1 cellular context compared by ENCODE assay signal in the genomic region with DNA sequence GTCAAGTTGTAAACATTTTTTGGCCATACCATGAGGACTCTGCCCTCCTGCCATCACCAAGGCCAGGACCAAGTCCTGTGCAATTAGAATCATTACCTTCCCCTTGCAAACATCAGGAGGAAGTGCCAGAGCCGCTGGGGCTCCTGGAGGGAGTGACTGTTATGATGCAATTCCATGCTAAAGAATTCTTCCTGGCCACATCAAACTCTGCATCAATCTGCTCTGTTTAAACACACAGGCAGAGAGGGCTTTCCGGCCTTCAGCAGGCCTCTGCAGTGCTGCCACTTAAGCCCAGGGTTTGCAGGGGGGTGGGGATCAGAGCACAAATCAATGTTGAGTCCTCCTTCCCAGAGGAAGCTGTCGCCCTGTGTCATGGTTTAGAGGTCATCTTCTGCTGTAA.
TF ChIP-seq lines count a peak whose summit lies in the region.

No MANE protein-coding gene starts in this region.

TF ChIP-seq in GM23338, 12 proteins besides CTCF, POLR2A, EP300 and RAD21 (continued from another document):
- TF ChIP-seq, protein P1, sequence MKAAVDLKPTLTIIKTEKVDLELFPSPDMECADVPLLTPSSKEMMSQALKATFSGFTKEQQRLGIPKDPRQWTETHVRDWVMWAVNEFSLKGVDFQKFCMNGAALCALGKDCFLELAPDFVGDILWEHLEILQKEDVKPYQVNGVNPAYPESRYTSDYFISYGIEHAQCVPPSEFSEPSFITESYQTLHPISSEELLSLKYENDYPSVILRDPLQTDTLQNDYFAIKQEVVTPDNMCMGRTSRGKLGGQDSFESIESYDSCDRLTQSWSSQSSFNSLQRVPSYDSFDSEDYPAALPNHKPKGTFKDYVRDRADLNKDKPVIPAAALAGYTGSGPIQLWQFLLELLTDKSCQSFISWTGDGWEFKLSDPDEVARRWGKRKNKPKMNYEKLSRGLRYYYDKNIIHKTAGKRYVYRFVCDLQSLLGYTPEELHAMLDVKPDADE (IDR thresholded peaks at IDR 0.05), result no peak
- TF ChIP-seq NANOG (IDR thresholded peaks at IDR 0.05; ENCODE audit: borderline replicate concordance), result no peak
- TF ChIP-seq CREB1 (CRISPR knock-in tag; IDR thresholded peaks at IDR 0.05; ENCODE audit: low read depth), result no peak
- TF ChIP-seq, protein P2, sequence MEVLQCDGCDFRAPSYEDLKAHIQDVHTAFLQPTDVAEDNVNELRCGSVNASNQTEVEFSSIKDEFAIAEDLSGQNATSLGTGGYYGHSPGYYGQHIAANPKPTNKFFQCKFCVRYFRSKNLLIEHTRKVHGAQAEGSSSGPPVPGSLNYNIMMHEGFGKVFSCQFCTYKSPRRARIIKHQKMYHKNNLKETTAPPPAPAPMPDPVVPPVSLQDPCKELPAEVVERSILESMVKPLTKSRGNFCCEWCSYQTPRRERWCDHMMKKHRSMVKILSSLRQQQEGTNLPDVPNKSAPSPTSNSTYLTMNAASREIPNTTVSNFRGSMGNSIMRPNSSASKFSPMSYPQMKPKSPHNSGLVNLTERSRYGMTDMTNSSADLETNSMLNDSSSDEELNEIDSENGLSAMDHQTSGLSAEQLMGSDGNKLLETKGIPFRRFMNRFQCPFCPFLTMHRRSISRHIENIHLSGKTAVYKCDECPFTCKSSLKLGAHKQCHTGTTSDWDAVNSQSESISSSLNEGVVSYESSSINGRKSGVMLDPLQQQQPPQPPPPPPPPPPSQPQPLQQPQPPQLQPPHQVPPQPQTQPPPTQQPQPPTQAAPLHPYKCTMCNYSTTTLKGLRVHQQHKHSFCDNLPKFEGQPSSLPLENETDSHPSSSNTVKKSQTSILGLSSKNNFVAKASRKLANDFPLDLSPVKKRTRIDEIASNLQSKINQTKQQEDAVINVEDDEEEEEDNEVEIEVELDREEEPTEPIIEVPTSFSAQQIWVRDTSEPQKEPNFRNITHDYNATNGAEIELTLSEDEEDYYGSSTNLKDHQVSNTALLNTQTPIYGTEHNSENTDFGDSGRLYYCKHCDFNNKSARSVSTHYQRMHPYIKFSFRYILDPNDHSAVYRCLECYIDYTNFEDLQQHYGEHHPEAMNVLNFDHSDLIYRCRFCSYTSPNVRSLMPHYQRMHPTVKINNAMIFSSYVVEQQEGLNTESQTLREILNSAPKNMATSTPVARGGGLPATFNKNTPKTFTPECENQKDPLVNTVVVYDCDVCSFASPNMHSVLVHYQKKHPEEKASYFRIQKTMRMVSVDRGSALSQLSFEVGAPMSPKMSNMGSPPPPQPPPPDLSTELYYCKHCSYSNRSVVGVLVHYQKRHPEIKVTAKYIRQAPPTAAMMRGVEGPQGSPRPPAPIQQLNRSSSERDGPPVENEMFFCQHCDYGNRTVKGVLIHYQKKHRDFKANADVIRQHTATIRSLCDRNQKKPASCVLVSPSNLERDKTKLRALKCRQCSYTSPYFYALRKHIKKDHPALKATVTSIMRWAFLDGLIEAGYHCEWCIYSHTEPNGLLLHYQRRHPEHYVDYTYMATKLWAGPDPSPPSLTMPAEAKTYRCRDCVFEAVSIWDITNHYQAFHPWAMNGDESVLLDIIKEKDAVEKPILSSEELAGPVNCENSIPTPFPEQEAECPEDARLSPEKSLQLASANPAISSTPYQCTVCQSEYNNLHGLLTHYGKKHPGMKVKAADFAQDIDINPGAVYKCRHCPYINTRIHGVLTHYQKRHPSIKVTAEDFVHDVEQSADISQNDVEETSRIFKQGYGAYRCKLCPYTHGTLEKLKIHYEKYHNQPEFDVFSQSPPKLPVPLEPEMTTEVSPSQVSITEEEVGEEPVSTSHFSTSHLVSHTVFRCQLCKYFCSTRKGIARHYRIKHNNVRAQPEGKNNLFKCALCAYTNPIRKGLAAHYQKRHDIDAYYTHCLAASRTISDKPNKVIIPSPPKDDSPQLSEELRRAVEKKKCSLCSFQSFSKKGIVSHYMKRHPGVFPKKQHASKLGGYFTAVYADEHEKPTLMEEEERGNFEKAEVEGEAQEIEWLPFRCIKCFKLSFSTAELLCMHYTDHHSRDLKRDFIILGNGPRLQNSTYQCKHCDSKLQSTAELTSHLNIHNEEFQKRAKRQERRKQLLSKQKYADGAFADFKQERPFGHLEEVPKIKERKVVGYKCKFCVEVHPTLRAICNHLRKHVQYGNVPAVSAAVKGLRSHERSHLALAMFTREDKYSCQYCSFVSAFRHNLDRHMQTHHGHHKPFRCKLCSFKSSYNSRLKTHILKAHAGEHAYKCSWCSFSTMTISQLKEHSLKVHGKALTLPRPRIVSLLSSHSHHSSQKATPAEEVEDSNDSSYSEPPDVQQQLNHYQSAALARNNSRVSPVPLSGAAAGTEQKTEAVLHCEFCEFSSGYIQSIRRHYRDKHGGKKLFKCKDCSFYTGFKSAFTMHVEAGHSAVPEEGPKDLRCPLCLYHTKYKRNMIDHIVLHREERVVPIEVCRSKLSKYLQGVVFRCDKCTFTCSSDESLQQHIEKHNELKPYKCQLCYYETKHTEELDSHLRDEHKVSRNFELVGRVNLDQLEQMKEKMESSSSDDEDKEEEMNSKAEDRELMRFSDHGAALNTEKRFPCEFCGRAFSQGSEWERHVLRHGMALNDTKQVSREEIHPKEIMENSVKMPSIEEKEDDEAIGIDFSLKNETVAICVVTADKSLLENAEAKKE (CRISPR knock-in tag; IDR thresholded peaks at IDR 0.05), result no peak
- TF ChIP-seq ZNF331 (CRISPR knock-in tag; IDR thresholded peaks at IDR 0.05; ENCODE audit: low read depth), result no peak
